ENCODE assay signal across 8 cellular contexts in the genomic region with DNA sequence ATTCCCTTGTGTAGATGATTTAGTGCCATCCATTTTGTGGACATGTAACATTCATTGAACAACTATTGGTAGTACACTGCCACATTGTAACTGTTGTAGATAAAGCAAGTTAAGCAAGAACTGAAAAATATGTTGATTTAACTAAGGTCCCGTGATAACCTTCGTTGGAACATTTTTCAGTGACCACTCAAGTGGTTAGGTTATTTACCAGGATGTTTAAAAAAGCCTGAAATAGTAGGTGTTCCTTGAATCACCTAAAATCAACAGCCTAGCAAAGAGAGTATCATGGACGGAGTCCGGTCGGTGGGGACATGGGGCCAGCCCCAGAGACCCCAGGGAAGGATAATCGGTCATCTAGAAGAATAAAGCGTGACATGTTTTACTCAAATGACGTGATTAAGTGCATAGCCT. TPM values are rescaled to one million over a fixed set of nuclear protein-coding genes. Genes with fewer than 3 reads are reported as not detected.
DNase-seq lines count a peak whose midpoint lies in the region; ATAC-seq and TF ChIP-seq lines count a peak whose summit lies in the region.

No MANE protein-coding gene starts in this region.

- peaks cover 53% of the 10 kb centered on the region for H3K4me1 Mint-ChIP-seq in activated CD8-positive, alpha-beta memory T cell treated with anti-CD3 and anti-CD28 coated beads, Interleukin-2, amount 10 ng/mL, durations not matched to agents 7 days and 5 days
- peaks cover 36% of the 10 kb centered on the region for H3K4me1 Mint-ChIP-seq in activated naive CD8-positive, alpha-beta T cell treated with anti-CD3 and anti-CD28 coated beads, Interleukin-2, amount 10 ng/mL, durations not matched to agents 7 days and 5 days

- H3K36me3 ChIP-seq in thoracic aorta, result no peaks in the 10 kb centered on the region

- H3K27ac Mint-ChIP-seq in activated CD8-positive, alpha-beta memory T cell treated with anti-CD3 and anti-CD28 coated beads, Interleukin-2, amount 10 ng/mL, durations not matched to agents 7 days and 5 days, result peak overlapping the region; percentile 99
- H3K27ac Mint-ChIP-seq in activated naive CD8-positive, alpha-beta T cell treated with anti-CD3 and anti-CD28 coated beads, Interleukin-2, amount 10 ng/mL, durations not matched to agents 7 days and 5 days, result peak overlapping the region; percentile 87

- H3K27me3 Mint-ChIP-seq in activated CD8-positive, alpha-beta memory T cell treated with anti-CD3 and anti-CD28 coated beads, Interleukin-2, amount 10 ng/mL, durations not matched to agents 7 days and 5 days, result no peaks in the 10 kb centered on the region
- H3K27me3 Mint-ChIP-seq in activated naive CD8-positive, alpha-beta T cell treated with anti-CD3 and anti-CD28 coated beads, Interleukin-2, amount 10 ng/mL, durations not matched to agents 7 days and 5 days, result no peaks in the 10 kb centered on the region

- peaks cover 29 to 52% of the 10 kb centered on the region in 2 donors for H3K4me1 ChIP-seq in thoracic aorta (ENCODE audit: control insufficient read depth in 1 of 2, low read depth in 2 of 2)

- DNase-seq in activated CD8-positive, alpha-beta memory T cell treated with anti-CD3 and anti-CD28 coated beads, Interleukin-2, amount 10 ng/mL, durations not matched to agents 7 days and 5 days, result no peak
- no peak for DNase-seq in activated CD8-positive, alpha-beta memory T cell treated with anti-CD3 and anti-CD28 coated beads for 24 hours
- no peak for DNase-seq in activated naive CD8-positive, alpha-beta T cell treated with anti-CD3 and anti-CD28 coated beads, Interleukin-2, amount 10 ng/mL, durations not matched to agents 7 days and 5 days
- DNase-seq in left kidney (ENCODE audit: low read depth, low spot score), result peak; percentile 15
- DNase-seq in thoracic aorta (ENCODE audit: low spot score), result no peak

- TF ChIP-seq CTCF in thoracic aorta (IDR thresholded peaks at IDR 0.05), result no peak

- ATAC-seq in activated CD8-positive, alpha-beta memory T cell treated with anti-CD3 and anti-CD28 coated beads, Interleukin-2, amount 10 ng/mL, durations not matched to agents 7 days and 5 days, result no peak
- no peak for ATAC-seq in activated naive CD8-positive, alpha-beta T cell treated with anti-CD3 and anti-CD28 coated beads, Interleukin-2, amount 10 ng/mL, durations not matched to agents 7 days and 5 days (ENCODE audit: low read depth)
- ATAC-seq in thoracic aorta (ENCODE audit: insufficient number of reproducible peaks, low FRiP score, low read depth) (no peak), HG03139 (IDR thresholded peaks at IDR 0.05; ENCODE audit: unreplicated experiment) (no peak), HG03442 (IDR thresholded peaks at IDR 0.05; ENCODE audit: unreplicated experiment) (no peak), HG03469 (IDR thresholded peaks at IDR 0.05; ENCODE audit: unreplicated experiment) (no peak)

- POLR2A ChIA-PET in activated naive CD8-positive, alpha-beta T cell treated with anti-CD3 and anti-CD28 coated beads, Interleukin-2, amount 10 ng/mL, durations not matched to agents 7 days and 5 days (lab: Charles Lee), result interaction anchor here (0.6 to 7.4 kb wide), 7 partner anchors 10 to 190 kb away, joined by 3 to 462 read pairs (median 8); a partner anchor contains a TSS

- peaks cover 15% of the 10 kb centered on the region for H3K36me3 Mint-ChIP-seq in activated CD8-positive, alpha-beta memory T cell treated with anti-CD3 and anti-CD28 coated beads, Interleukin-2, amount 10 ng/mL, durations not matched to agents 7 days and 5 days
- peaks cover 8% of the 10 kb centered on the region for H3K36me3 Mint-ChIP-seq in activated naive CD8-positive, alpha-beta T cell treated with anti-CD3 and anti-CD28 coated beads, Interleukin-2, amount 10 ng/mL, durations not matched to agents 7 days and 5 days

- peak overlapping the region; percentile 90 to 93 for H3K27ac ChIP-seq in thoracic aorta

- no peaks in the 10 kb centered on the region for H3K27me3 ChIP-seq in thoracic aorta (replicated peaks; ENCODE audit: insufficient read depth)

- H3K9me3 ChIP-seq in thoracic aorta, result no peaks in the 10 kb centered on the region

- no peaks in the 10 kb centered on the region for H3K9me3 Mint-ChIP-seq in activated CD8-positive, alpha-beta memory T cell treated with anti-CD3 and anti-CD28 coated beads, Interleukin-2, amount 10 ng/mL, durations not matched to agents 7 days and 5 days (ENCODE audit: low read depth)
- no peaks in the 10 kb centered on the region for H3K9me3 Mint-ChIP-seq in activated naive CD8-positive, alpha-beta T cell treated with anti-CD3 and anti-CD28 coated beads, Interleukin-2, amount 10 ng/mL, durations not matched to agents 7 days and 5 days

- peak overlapping the region; percentile 88 for H3K4me3 Mint-ChIP-seq in activated CD8-positive, alpha-beta memory T cell treated with anti-CD3 and anti-CD28 coated beads, Interleukin-2, amount 10 ng/mL, durations not matched to agents 7 days and 5 days
- peak overlapping the region; percentile 93 for H3K4me3 Mint-ChIP-seq in activated naive CD8-positive, alpha-beta T cell treated with anti-CD3 and anti-CD28 coated beads, Interleukin-2, amount 10 ng/mL, durations not matched to agents 7 days and 5 days

- CTCF ChIA-PET in activated CD8-positive, alpha-beta memory T cell treated with anti-CD3 and anti-CD28 coated beads, Interleukin-2, amount 10 ng/mL, durations not matched to agents 7 days and 5 days (lab: Charles Lee), result interaction anchor here (0.7 to 8.2 kb wide), 9 partner anchors 10 to 195 kb away, joined by 3 to 83 read pairs (median 13); a partner anchor contains a TSS

- peak overlapping the region; percentile 93 for H3K4me3 ChIP-seq in thoracic aorta

RNA-seq across cellular contexts. Expression of a gene that starts 2.6 kb away (rescaled TPM):
- total RNA-seq in activated CD8-positive, alpha-beta memory T cell treated with anti-CD3 and anti-CD28 coated beads, Interleukin-2, amount 10 ng/mL, durations not matched to agents 7 days and 5 days, result 10 to 100 TPM; 71.2 to 85.1 TPM
- 10 to 100 TPM; 60.0 to 61.2 TPM for total RNA-seq in activated naive CD8-positive, alpha-beta T cell treated with anti-CD3 and anti-CD28 coated beads, Interleukin-2, amount 10 ng/mL, durations not matched to agents 7 days and 5 days
- total RNA-seq in thoracic aorta, result 100 to 1,000 TPM in 1 of 2 donors, 10 to 100 TPM in 1; 49.5 to 120 TPM
